ENCODE assay signal across 10 cellular contexts in genomic region chr2:28557389-28558119, GRCh38.
"Had no signal": no experiment of that assay in that cellular context is flagged by ENCODE, and none has a peak within 500 bp of the region (broad histone marks: within the 10 kb centered on the region; RNA-seq: fewer than 3 reads in every experiment).

No MANE protein-coding gene starts in this region.

- H3K9me3 Mint-ChIP-seq: mesothelial cell of epicardium had no signal

- DNase-seq: activated CD4-positive, alpha-beta T cell treated with anti-CD3 and anti-CD28 coated beads, Interleukin-2, amount 50 U/mL, for 4 hours; activated CD4-positive, CD25-positive, alpha-beta regulatory T cell treated with anti-CD3 and anti-CD28 coated beads, Interleukin-2, amount 50 U/mL, for 72 hours; activated CD8-positive, alpha-beta memory T cell treated with anti-CD3 and anti-CD28 coated beads, Interleukin-2, amount 10 ng/mL, durations not matched to agents 7 days and 5 days; activated naive CD4-positive, alpha-beta T cell treated with anti-CD3 and anti-CD28 coated beads, Interleukin-2, amount 50 U/mL, for 16 hours; activated T-cell treated with anti-CD3 and anti-CD28 coated beads, Interleukin-2, amount 50 U/mL, for 1 hour; dorsolateral prefrontal cortex; ovary; stimulated activated CD4-positive, alpha-beta T cell treated with anti-CD3 and anti-CD28 coated beads, Interleukin-1b, Interleukin-23, amount 100 ng/mL, for 48 hours had no signal

- H3K27ac Mint-ChIP-seq: activated CD8-positive, alpha-beta memory T cell treated with anti-CD3 and anti-CD28 coated beads, Interleukin-2, amount 10 ng/mL, durations not matched to agents 7 days and 5 days; mesothelial cell of epicardium had no signal

- H3K4me3 Mint-ChIP-seq: activated CD8-positive, alpha-beta memory T cell treated with anti-CD3 and anti-CD28 coated beads, Interleukin-2, amount 10 ng/mL, durations not matched to agents 7 days and 5 days; mesothelial cell of epicardium had no signal

- H3K4me1 Mint-ChIP-seq: mesothelial cell of epicardium had no signal

- ATAC-seq: activated CD8-positive, alpha-beta memory T cell treated with anti-CD3 and anti-CD28 coated beads, Interleukin-2, amount 10 ng/mL, durations not matched to agents 7 days and 5 days; sciatic nerve had no signal

- H3K36me3 Mint-ChIP-seq: activated CD8-positive, alpha-beta memory T cell treated with anti-CD3 and anti-CD28 coated beads, Interleukin-2, amount 10 ng/mL, durations not matched to agents 7 days and 5 days; mesothelial cell of epicardium had no signal

- H3K27me3 Mint-ChIP-seq: activated CD8-positive, alpha-beta memory T cell treated with anti-CD3 and anti-CD28 coated beads, Interleukin-2, amount 10 ng/mL, durations not matched to agents 7 days and 5 days had no signal
